ENCODE assay signal across 20 cellular contexts in the genomic region with DNA sequence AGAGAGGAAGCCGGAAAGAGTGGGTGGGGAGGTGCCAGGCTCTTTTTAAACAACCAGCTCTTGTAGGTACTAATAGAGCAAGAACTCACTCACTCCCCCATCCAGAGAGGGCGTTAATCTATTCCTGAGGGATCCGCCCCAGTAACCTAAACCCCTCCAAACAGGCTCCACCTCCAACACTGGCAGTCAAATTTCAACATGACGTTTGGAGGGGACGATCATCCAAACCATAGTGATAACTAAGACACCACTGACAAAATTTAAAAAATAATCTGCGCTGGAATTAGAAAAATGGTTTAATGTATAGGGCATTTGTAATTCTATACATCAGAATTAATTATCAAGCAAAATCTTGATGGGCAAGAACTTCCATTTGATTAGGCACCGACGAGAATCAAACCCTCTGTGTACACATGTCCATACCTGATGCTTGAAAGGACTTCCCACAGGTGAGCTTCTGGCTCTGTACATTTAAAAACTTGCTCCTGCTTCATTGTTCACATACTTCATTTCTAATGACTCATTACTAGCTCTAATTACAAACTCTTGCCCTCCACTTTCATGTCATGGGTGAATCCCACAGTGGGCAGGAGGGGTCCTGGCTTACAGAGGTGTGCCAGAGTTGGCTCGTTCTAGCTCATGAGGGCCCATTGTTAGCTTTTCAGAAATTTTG.
"Had no signal": no experiment of that assay in that cellular context is flagged by ENCODE, and none has a peak within 500 bp of the region (broad histone marks: within the 10 kb centered on the region; RNA-seq: fewer than 3 reads in every experiment).

No MANE protein-coding gene starts in this region.

- H3K27me3 ChIP-seq: breast epithelium, spleen, upper lobe of left lung, vagina had no signal

- H3K9me3 ChIP-seq: breast epithelium, thoracic aorta, upper lobe of left lung, vagina had no signal

- H3K36me3 ChIP-seq: breast epithelium, spleen, thoracic aorta, upper lobe of left lung, vagina had no signal

- H3K4me3 Mint-ChIP-seq: activated T-cell treated with anti-CD3 and anti-CD28 coated beads, Interleukin-2, amount 50 U/mL, for 72 hours; central memory CD8-positive, alpha-beta T cell; nephron had no signal

- ATAC-seq: activated naive CD4-positive, alpha-beta T cell treated with anti-CD3 and anti-CD28 coated beads, Interleukin-2, amount 50 U/mL, for 72 hours; activated T-cell treated with anti-CD3 and anti-CD28 coated beads, Interleukin-2, amount 50 U/mL, for 72 hours had no signal

- H3K27ac Mint-ChIP-seq: activated T-cell treated with anti-CD3 and anti-CD28 coated beads, Interleukin-2, amount 50 U/mL, for 72 hours; nephron had no signal

- H3K27me3 Mint-ChIP-seq: central memory CD8-positive, alpha-beta T cell had no signal

- H3K4me3 ChIP-seq: breast epithelium, spleen, thoracic aorta, upper lobe of left lung, vagina had no signal

- H3K9me3 Mint-ChIP-seq: central memory CD8-positive, alpha-beta T cell had no signal

- DNase-seq: activated CD4-positive, alpha-beta T cell treated with anti-CD3 and anti-CD28 coated beads for 4 hours; activated CD4-positive, alpha-beta T cell treated with anti-CD3 and anti-CD28 coated beads, Interleukin-2, amount 50 U/mL, for 4 hours; activated effector memory CD4-positive, alpha-beta T cell treated with Interleukin-2 at 50 U/mL for 16 hours; activated T-cell treated with anti-CD3 and anti-CD28 coated beads for 4 hours; activated T-cell treated with anti-CD3 and anti-CD28 coated beads, Interleukin-2, amount 50 U/mL, for 72 hours; effector memory CD4-positive, alpha-beta T cell; erythroblast; hippocampal formation; left ventricle myocardium superior; posterior cingulate gyrus; spleen; stimulated activated naive CD4-positive, alpha-beta T cell; T-helper 2 cell had no signal

- H3K27ac ChIP-seq: spleen, thoracic aorta, upper lobe of left lung, vagina had no signal

- H3K4me1 Mint-ChIP-seq: central memory CD8-positive, alpha-beta T cell; nephron had no signal

- H3K4me1 ChIP-seq: breast epithelium, spleen, vagina had no signal
